Comparison of ENCODE assay signal across 14 cellular contexts in genomic region chr2:232363064-232363783, GRCh38. TPM values are rescaled to one million over a fixed set of nuclear protein-coding genes. Genes with fewer than 3 reads are reported as not detected.
DNase-seq lines count a peak whose midpoint lies in the region; ATAC-seq, FAIRE-seq and TF ChIP-seq lines count a peak whose summit lies in the region.
"Not testable (repeated sequence)": the region's sequence is repeated elsewhere in the genome, so short reads cannot be mapped to it uniquely, and the experiment has no call there.
"Had no signal": no experiment of that assay in that cellular context is flagged by ENCODE, and none has a peak within 500 bp of the region (broad histone marks: within the 10 kb centered on the region; RNA-seq: fewer than 3 reads in every experiment).

No MANE protein-coding gene starts in this region.

- not testable (repeated sequence) for H3K27me3 ChIP-seq in DND-41 (ENCODE audit: insufficient read depth, low read length, poor library complexity); HL-60 (ENCODE audit: insufficient read depth, poor library complexity, severe bottlenecking); SU-DHL-6 (ENCODE audit: low read length); HepG2 (ENCODE audit: control insufficient read depth in 1 of 2, insufficient read depth in 2 of 2, low read length in 2 of 2); thymus (ENCODE audit: control insufficient read depth, insufficient read depth)
- H3K27me3 ChIP-seq in neutrophil, result peaks cover 15% of the 10 kb centered on the region

- TF ChIP-seq RAD21 in HepG2 (CRISPR knock-in tag; IDR thresholded peaks at IDR 0.05), result not testable (repeated sequence)

- H2AFZ ChIP-seq in DND-41 (ENCODE audit: low read depth, low read length), result 0 out of 2 replicates have a peak overlapping the region, but pooled peaks have one; percentile 61
- H2AFZ ChIP-seq in SU-DHL-6 (ENCODE audit: low read depth, low read length, severe bottlenecking); HepG2 (ENCODE audit: low read length): not testable (repeated sequence)

- H3K4me2 ChIP-seq in DND-41 (ENCODE audit: insufficient read depth, low read length) (peak overlapping the region; percentile 73), SU-DHL-6 (ENCODE audit: low read depth, low read length, poor library complexity, severe bottlenecking) (peak overlapping the region; percentile 31), HepG2 (ENCODE audit: low read depth, low read length) (peak overlapping the region; percentile 76)

- H3K36me3 ChIP-seq in DND-41 (ENCODE audit: insufficient read depth, low read length); SU-DHL-6 (ENCODE audit: low read length); HepG2 (replicated peaks in 1 of 2; ENCODE audit: control insufficient read depth in 1 of 2, insufficient read depth in 2 of 2, low read length in 2 of 2); neutrophil; thymus (ENCODE audit: control insufficient read depth, insufficient read depth): not testable (repeated sequence)

- H4K20me1 ChIP-seq in DND-41 (ENCODE audit: insufficient read depth, low read length); SU-DHL-6 (ENCODE audit: low read depth, low read length); HepG2 (ENCODE audit: insufficient read depth, low read length): not testable (repeated sequence)

- H3K4me1 ChIP-seq in DND-41 (ENCODE audit: insufficient read depth, low read length), result peaks cover 29% of the 10 kb centered on the region
- H3K4me1 ChIP-seq in HepG2 (ENCODE audit: insufficient read depth, low read length), result peaks cover 46% of the 10 kb centered on the region
- not testable (repeated sequence) for H3K4me1 ChIP-seq in neutrophil (ENCODE audit: control insufficient read depth in 1 of 2, insufficient read depth in 1 of 2, low read depth in 1 of 2, low read length in 1 of 2)
- H3K4me1 ChIP-seq in thymus (ENCODE audit: control insufficient read depth, insufficient read depth, low read length), result peaks cover 16% of the 10 kb centered on the region

- peak overlapping the region in 1 of 2 experiments; percentile 52; a peak in 2 of 4 replicates for H3K4me3 ChIP-seq in DND-41 (ENCODE audit: low read depth in 1 of 2, low read length in 2 of 2)
- H3K4me3 ChIP-seq in HL-60 (replicated peaks; ENCODE audit: insufficient read depth, low read length), result peak overlapping the region; percentile 12
- H3K4me3 ChIP-seq in SU-DHL-6 (ENCODE audit: insufficient read depth, low read length, poor library complexity, severe bottlenecking), result not testable (repeated sequence)
- H3K4me3 ChIP-seq in HepG2 (replicated peaks in 1 of 3; ENCODE audit: insufficient read depth in 1 of 3, low read depth in 2 of 3, low read length in 3 of 3), result peak overlapping the region; percentile 26 to 57 (median 50); a peak in 4 of 6 replicates
- peak overlapping the region; percentile 5 to 25 for H3K4me3 ChIP-seq in neutrophil (ENCODE audit: low read depth in 1 of 2, low read length in 1 of 2)
- H3K4me3 ChIP-seq in thymus (ENCODE audit: low read length), result peak overlapping the region; percentile 42

- CTCF ChIA-PET in activated CD8-positive, alpha-beta T cell treated with anti-CD3 and anti-CD28 coated beads, Interleukin-2, amount 10 ng/mL, durations not matched to agents 7 days and 5 days (lab: Charles Lee), result interaction anchor here (1.0 to 1.4 kb wide), 2 partner anchors 14 to 27 kb away, joined by 3 to 6 read pairs; no protein-coding TSS in a partner anchor
- CTCF ChIA-PET in HepG2 (lab: Yijun Ruan, JAX; ENCODE audit: low intra/inter-chr PET ratio, low total read pairs), result not testable (repeated sequence)

- not testable (repeated sequence) for H3K36me3 Mint-ChIP-seq in activated CD8-positive, alpha-beta T cell treated with anti-CD3 and anti-CD28 coated beads, Interleukin-2, amount 10 ng/mL, durations not matched to agents 7 days and 5 days (ENCODE audit: low read depth); activated naive CD8-positive, alpha-beta T cell treated with anti-CD3 and anti-CD28 coated beads, Interleukin-2, amount 50 U/mL, for 24 hours (ENCODE audit: low read depth)

- H3K27ac ChIP-seq in DND-41 (ENCODE audit: low read length), result peak overlapping the region; percentile 79
- not testable (repeated sequence) for H3K27ac ChIP-seq in HL-60 (replicated peaks); SU-DHL-6 (ENCODE audit: low read depth, low read length); HepG2 (ENCODE audit: extremely low read length, insufficient read depth, low read length); neutrophil
- peak overlapping the region; percentile 76 for H3K27ac ChIP-seq in thymus (ENCODE audit: low read depth)

- 0 out of 3 replicates have a peak, but pooled peaks have one; percentile 1 for ATAC-seq in DND-41 (ENCODE audit: insufficient read depth, low read depth)
- ATAC-seq in activated CD8-positive, alpha-beta T cell treated with anti-CD3 and anti-CD28 coated beads, Interleukin-2, amount 10 ng/mL, durations not matched to agents 7 days and 5 days; activated naive CD8-positive, alpha-beta T cell treated with anti-CD3 and anti-CD28 coated beads, Interleukin-2, amount 50 U/mL, for 24 hours: not testable (repeated sequence)
- peak; percentile 56 for ATAC-seq in HepG2

- not testable (repeated sequence) for TF ChIP-seq POLR2A in HepG2 (IDR thresholded peaks at IDR 0.05; ENCODE audit: insufficient read depth in 1 of 2, low read depth in 2 of 2, low read length in 2 of 2)

- H3K79me2 ChIP-seq in DND-41 (ENCODE audit: insufficient read depth, low read length); SU-DHL-6 (ENCODE audit: insufficient read depth, low read length); HepG2 (ENCODE audit: insufficient read depth, low read length): not testable (repeated sequence)

- not testable (repeated sequence) for H3F3A ChIP-seq in SU-DHL-6 (ENCODE audit: insufficient read depth)

- in situ Hi-C loops in HepG2 (cut with HindIII; ENCODE audit: extremely low pct_ligation_motif_present, low pct_unique_long_range_greater_than_20kb), result not testable (repeated sequence)

- DNase-seq in DND-41; HL-60 (ENCODE audit: low read depth in 1 of 2, low spot score in 1 of 2); activated CD8-positive, alpha-beta T cell treated with anti-CD3 and anti-CD28 coated beads, Interleukin-2, amount 10 ng/mL, durations not matched to agents 7 days and 5 days; activated naive CD8-positive, alpha-beta T cell treated with anti-CD3 and anti-CD28 coated beads, Interleukin-2, amount 50 U/mL, for 24 hours; HepG2 (ENCODE audit: low spot score): not testable (repeated sequence)

- peak overlapping the region; percentile 72 for H3K4me3 Mint-ChIP-seq in activated CD8-positive, alpha-beta T cell treated with anti-CD3 and anti-CD28 coated beads, Interleukin-2, amount 10 ng/mL, durations not matched to agents 7 days and 5 days
- H3K4me3 Mint-ChIP-seq in activated naive CD8-positive, alpha-beta T cell treated with anti-CD3 and anti-CD28 coated beads, Interleukin-2, amount 50 U/mL, for 24 hours, result peak overlapping the region; percentile 68

- intact Hi-C loops in HepG2 (cut with micrococcal nuclease; ENCODE audit: unreplicated experiment), result not testable (repeated sequence)

- peak overlapping the region; percentile 93 for H3K27ac Mint-ChIP-seq in activated CD8-positive, alpha-beta T cell treated with anti-CD3 and anti-CD28 coated beads, Interleukin-2, amount 10 ng/mL, durations not matched to agents 7 days and 5 days
- H3K27ac Mint-ChIP-seq in activated naive CD8-positive, alpha-beta T cell treated with anti-CD3 and anti-CD28 coated beads, Interleukin-2, amount 50 U/mL, for 24 hours, result peak overlapping the region; percentile 52

- H3K9me3 Mint-ChIP-seq in activated CD8-positive, alpha-beta T cell treated with anti-CD3 and anti-CD28 coated beads, Interleukin-2, amount 10 ng/mL, durations not matched to agents 7 days and 5 days (ENCODE audit: insufficient read depth); activated naive CD8-positive, alpha-beta T cell treated with anti-CD3 and anti-CD28 coated beads, Interleukin-2, amount 50 U/mL, for 24 hours: not testable (repeated sequence)

- peaks cover 34% of the 10 kb centered on the region for H3K4me1 Mint-ChIP-seq in activated CD8-positive, alpha-beta T cell treated with anti-CD3 and anti-CD28 coated beads, Interleukin-2, amount 10 ng/mL, durations not matched to agents 7 days and 5 days (ENCODE audit: low read depth)
- peaks cover 22% of the 10 kb centered on the region for H3K4me1 Mint-ChIP-seq in activated naive CD8-positive, alpha-beta T cell treated with anti-CD3 and anti-CD28 coated beads, Interleukin-2, amount 50 U/mL, for 24 hours

- not testable (repeated sequence) for H3K9me3 ChIP-seq in DND-41 (ENCODE audit: insufficient read depth, low read length, severe bottlenecking); SU-DHL-6 (ENCODE audit: insufficient read depth, low read length); HepG2 (ENCODE audit: low read length); neutrophil; thymus (ENCODE audit: control insufficient read depth)

- H3K27me3 Mint-ChIP-seq in activated CD8-positive, alpha-beta T cell treated with anti-CD3 and anti-CD28 coated beads, Interleukin-2, amount 10 ng/mL, durations not matched to agents 7 days and 5 days (ENCODE audit: low read depth); activated naive CD8-positive, alpha-beta T cell treated with anti-CD3 and anti-CD28 coated beads, Interleukin-2, amount 50 U/mL, for 24 hours: not testable (repeated sequence)

- WGBS in HepG2 (ENCODE audit: low lambda C conversion rate), result 60% methylated on average over 3 of the region's 12 CpGs
- WGBS in thymus, result 76% methylated on average over 12 of the region's 12 CpGs

- H3K9me2 ChIP-seq in SU-DHL-6 (replicated peaks; ENCODE audit: insufficient read depth, low read length), result not testable (repeated sequence)

- TF ChIP-seq CTCF in DND-41 (IDR thresholded peaks at IDR 0.05; ENCODE audit: borderline replicate concordance, extremely low read depth, low read length, poor library complexity, severe bottlenecking), result peak; percentile 45
- TF ChIP-seq CTCF in HL-60 (IDR thresholded peaks at IDR 0.05; ENCODE audit: insufficient read depth, low read length); SU-DHL-6 (IDR thresholded peaks at IDR 0.05; ENCODE audit: insufficient read depth, low read length, poor library complexity, severe bottlenecking); neutrophil (IDR thresholded peaks at IDR 0.05): not testable (repeated sequence)
- TF ChIP-seq CTCF in HepG2 (CRISPR knock-in tag; IDR thresholded peaks at IDR 0.05), result peak; percentile 71

- POLR2A ChIA-PET in activated CD8-positive, alpha-beta T cell treated with anti-CD3 and anti-CD28 coated beads, Interleukin-2, amount 10 ng/mL, durations not matched to agents 7 days and 5 days (lab: Charles Lee), result interaction anchor here (0.6 kb wide), 1 partner anchor 404 kb away, joined by 3 read pairs; no protein-coding TSS in a partner anchor
- POLR2A ChIA-PET in HepG2 (lab: Yijun Ruan, JAX), result not testable (repeated sequence)

- BruUV-seq in HepG2 (replicated peaks; lab: Mats Ljungman, UMichigan), result not testable (repeated sequence)

- FAIRE-seq in HepG2 (lab: Jason Lieb, UNC), result not testable (repeated sequence)

- not testable (repeated sequence) for TF ChIP-seq EP300 in HepG2 (IDR thresholded peaks at IDR 0.05; ENCODE audit: low read depth in 2 of 2, low read length in 2 of 2); HepG2 (CRISPR knock-in tag; IDR thresholded peaks at IDR 0.05; ENCODE audit: borderline replicate concordance)

- H3K9ac ChIP-seq in DND-41 (ENCODE audit: low read depth, low read length), result peak overlapping the region; percentile 47
- H3K9ac ChIP-seq in SU-DHL-6 (ENCODE audit: low read length); HepG2 (ENCODE audit: insufficient read depth, low read depth, low read length): not testable (repeated sequence)

RNA-seq across cellular contexts. Expression of gene ALPP, which starts 15.3 kb away (rescaled TPM):
- not detected for total RNA-seq in activated CD8-positive, alpha-beta T cell treated with anti-CD3 and anti-CD28 coated beads, Interleukin-2, amount 10 ng/mL, durations not matched to agents 7 days and 5 days
- not detected in 2 replicates for total RNA-seq in HepG2 (2016; rRNA removed; fragmentation: Illumina TruSeq; extraction: Trizol)
- total RNA-seq in HepG2 (2016; cell fraction: cytosol; rRNA removed; fragmentation: Illumina TruSeq; extraction: Trizol; ENCODE audit: low read depth), result not detected in 2 replicates
- total RNA-seq in HepG2 (2016; cell fraction: insoluble cytoplasmic fraction; rRNA removed; fragmentation: Illumina TruSeq; extraction: Trizol), result not detected in 2 replicates
- total RNA-seq in HepG2 (2016; cell fraction: membrane; rRNA removed; fragmentation: Illumina TruSeq; extraction: Trizol), result not detected in 2 replicates
- total RNA-seq in HepG2 (2016; cell fraction: nucleus; rRNA removed; fragmentation: Illumina TruSeq; extraction: Trizol), result not detected in 2 replicates
- not detected in 2 replicates for polyA plus RNA-seq in HepG2 (2011; rRNA removed)
- not detected in 2 replicates for polyA plus RNA-seq in HepG2 (2011; cell fraction: cytosol; rRNA removed)
- polyA plus RNA-seq in HepG2 (2011; cell fraction: nucleus; rRNA removed), result not detected in 2 replicates
- polyA plus RNA-seq in HepG2 (2012), result not detected in 2 replicates
- polyA plus RNA-seq in HepG2 (2016; cell fraction: cytosol; fragmentation: Illumina TruSeq; extraction: Trizol; ENCODE audit: low read depth), result not detected in 2 replicates
- polyA plus RNA-seq in HepG2 (2016; cell fraction: insoluble cytoplasmic fraction; fragmentation: Illumina TruSeq; extraction: Trizol; ENCODE audit: low read depth), result not detected in 2 replicates
- polyA plus RNA-seq in HepG2 (2016; cell fraction: membrane; fragmentation: Illumina TruSeq; extraction: Trizol; ENCODE audit: low read depth), result not detected in 2 replicates
- not detected in 2 replicates for polyA plus RNA-seq in HepG2 (2016; cell fraction: nucleus; fragmentation: Illumina TruSeq; extraction: Trizol; ENCODE audit: insufficient read depth, low read depth)
- polyA minus RNA-seq in HepG2 (2011; rRNA and poly(A)+ RNA removed; ENCODE audit: low replicate concordance), result 1.1 TPM in 1 of 2 replicates, not detected in the other
- not detected in 2 replicates for polyA minus RNA-seq in HepG2 (2011; cell fraction: cytosol; rRNA and poly(A)+ RNA removed)
- not detected in 2 replicates for polyA minus RNA-seq in HepG2 (2011; cell fraction: nucleus; rRNA and poly(A)+ RNA removed)
- 0.32 TPM for polyA plus RNA-seq in thymus
- total RNA-seq: frontal cortex; myocyte; Peyer's patch; skeletal muscle tissue; T-helper 2 cell treated with Interferon-gamma antibody and Interleukin-4, amounts not matched to agents 100 ng/mL and 5 ng/mL, for 36 hours had no signal
- polyA plus RNA-seq: esophagus had no signal

RNA-seq across cellular contexts. Expression of gene ALPG, which starts 43.4 kb away (rescaled TPM):
- not detected for total RNA-seq in activated CD8-positive, alpha-beta T cell treated with anti-CD3 and anti-CD28 coated beads, Interleukin-2, amount 10 ng/mL, durations not matched to agents 7 days and 5 days
- total RNA-seq in HepG2 (2016; rRNA removed; fragmentation: Illumina TruSeq; extraction: Trizol), result not detected in 2 replicates
- total RNA-seq in HepG2 (2016; cell fraction: cytosol; rRNA removed; fragmentation: Illumina TruSeq; extraction: Trizol; ENCODE audit: low read depth), result not detected in 2 replicates
- not detected in 2 replicates for total RNA-seq in HepG2 (2016; cell fraction: insoluble cytoplasmic fraction; rRNA removed; fragmentation: Illumina TruSeq; extraction: Trizol)
- total RNA-seq in HepG2 (2016; cell fraction: membrane; rRNA removed; fragmentation: Illumina TruSeq; extraction: Trizol), result not detected in 2 replicates
- not detected in 2 replicates for total RNA-seq in HepG2 (2016; cell fraction: nucleus; rRNA removed; fragmentation: Illumina TruSeq; extraction: Trizol)
- polyA plus RNA-seq in HepG2 (2011; rRNA removed) (not detected in 2 replicates), thymus (0.96 TPM)
- polyA plus RNA-seq in HepG2 (2011; cell fraction: cytosol; rRNA removed), result not detected in 2 replicates
- not detected in 2 replicates for polyA plus RNA-seq in HepG2 (2011; cell fraction: nucleus; rRNA removed)
- not detected in 2 replicates for polyA plus RNA-seq in HepG2 (2012)
- not detected in 2 replicates for polyA plus RNA-seq in HepG2 (2016; cell fraction: cytosol; fragmentation: Illumina TruSeq; extraction: Trizol; ENCODE audit: low read depth)
- polyA plus RNA-seq in HepG2 (2016; cell fraction: insoluble cytoplasmic fraction; fragmentation: Illumina TruSeq; extraction: Trizol; ENCODE audit: low read depth), result not detected in 2 replicates
- not detected in 2 replicates for polyA plus RNA-seq in HepG2 (2016; cell fraction: membrane; fragmentation: Illumina TruSeq; extraction: Trizol; ENCODE audit: low read depth)
- not detected in 2 replicates for polyA plus RNA-seq in HepG2 (2016; cell fraction: nucleus; fragmentation: Illumina TruSeq; extraction: Trizol; ENCODE audit: insufficient read depth, low read depth)
- 0.12 TPM in 1 of 2 replicates, not detected in the other for polyA minus RNA-seq in HepG2 (2011; rRNA and poly(A)+ RNA removed; ENCODE audit: low replicate concordance)
- polyA minus RNA-seq in HepG2 (2011; cell fraction: cytosol; rRNA and poly(A)+ RNA removed), result not detected in 2 replicates
- not detected in 2 replicates for polyA minus RNA-seq in HepG2 (2011; cell fraction: nucleus; rRNA and poly(A)+ RNA removed)
- total RNA-seq: frontal cortex; myocyte; Peyer's patch; skeletal muscle tissue; T-helper 2 cell treated with Interferon-gamma antibody and Interleukin-4, amounts not matched to agents 100 ng/mL and 5 ng/mL, for 36 hours had no signal
- polyA plus RNA-seq: esophagus had no signal
